17 cellular contexts compared by ENCODE assay signal in the genomic region with DNA sequence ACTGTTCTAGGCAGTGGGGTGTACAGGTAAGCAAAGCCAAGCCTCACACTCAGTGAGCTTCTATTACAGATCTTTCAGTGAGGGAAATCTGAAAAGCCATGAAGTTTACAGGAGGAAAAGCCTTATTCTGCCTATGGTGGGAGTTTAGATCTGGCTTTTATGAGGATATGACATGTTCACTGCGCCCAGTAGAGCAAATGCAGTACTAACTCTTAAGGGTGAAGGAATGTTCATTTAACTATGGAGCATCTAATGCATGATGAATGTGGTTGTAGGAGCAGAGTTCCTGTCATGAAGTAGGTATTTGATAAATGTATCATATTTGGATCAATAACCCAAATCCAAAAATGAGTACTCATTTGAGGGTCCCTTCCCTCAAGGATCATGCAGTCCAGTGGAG.
DNase-seq lines count a peak whose midpoint lies in the region.
"Had no signal": no experiment of that assay in that cellular context is flagged by ENCODE, and none has a peak within 500 bp of the region (broad histone marks: within the 10 kb centered on the region; RNA-seq: fewer than 3 reads in every experiment).

No MANE protein-coding gene starts in this region.

- no peak overlapping the region for H2BK5ac ChIP-seq in mesenchymal stem cell (ENCODE audit: low read depth, low read length, poor library complexity, severe bottlenecking)

- DNase-seq in ELR (ENCODE audit: low read depth) (peak; percentile 26), SJSA1 (ENCODE audit: low read depth in 1 of 2, low spot score in 2 of 2) (no peak), mesenchymal stem cell (no peak), anterior cingulate cortex (lab: John Stamatoyannopoulos, UW) (no peak), activated T-cell treated with anti-CD3 and anti-CD28 coated beads for 4 hours (no peak), NCI-H2029 treated with DMSO at 0.1 percent for 48 hours (lab: John Stamatoyannopoulos, UW) (no peak)
- DNase-seq: AML-193; C1 segment of cervical spinal cord; CD8-positive, alpha-beta T cell; Karpas-422; NCI-H1417 treated with DMSO at 0.1 percent for 48 hours; NCI-H187 had no signal

- H2BK120ac ChIP-seq in mesenchymal stem cell (ENCODE audit: low read depth, low read length) = peak overlapping the region; percentile 74

- H3K9me3 ChIP-seq in SJSA1 (replicated peaks) = no peaks in the 10 kb centered on the region
- no peaks in the 10 kb centered on the region for H3K9me3 ChIP-seq in mesenchymal stem cell (ENCODE audit: control insufficient read depth, low read length)
- H3K9me3 ChIP-seq: HAP-1 had no signal

- no peak overlapping the region for H3K9ac ChIP-seq in mesenchymal stem cell (ENCODE audit: low read length)
- H3K9ac ChIP-seq: GM23248 had no signal

- H2AK5ac ChIP-seq in mesenchymal stem cell (ENCODE audit: low read length, severe bottlenecking) = peak overlapping the region; percentile 6

- H3K4me3 ChIP-seq in ACC112 (ENCODE audit: low read depth, low read length) (peak overlapping the region; percentile 2; the same call in 1 of the 2 replicates), SJSA1 (no peak overlapping the region), mesenchymal stem cell (ENCODE audit: insufficient read depth in 1 of 2, low read depth in 1 of 2, low read length in 2 of 2) (no peak overlapping the region)
- H3K4me3 ChIP-seq: GM23248, HAP-1, MG63, SJCRH30 had no signal

- no peak overlapping the region for H3K23ac ChIP-seq in mesenchymal stem cell (ENCODE audit: low read length in 2 of 2)

- peak overlapping the region in 1 of 2 experiments; percentile 83 for H3K14ac ChIP-seq in mesenchymal stem cell (ENCODE audit: low read length in 2 of 2)

- H3K4me1 ChIP-seq in ACC112 (ENCODE audit: control insufficient read depth, insufficient read depth, low read length, unreplicated experiment) (peaks cover 32% of the 10 kb centered on the region), SJSA1 (replicated peaks) (peaks cover 28% of the 10 kb centered on the region), mesenchymal stem cell (ENCODE audit: control insufficient read depth, insufficient read depth, low read depth, low read length) (no peaks in the 10 kb centered on the region)
- H3K4me1 ChIP-seq: HAP-1 had no signal

- H3K27me3 ChIP-seq in ACC112 (ENCODE audit: insufficient read depth, low read length) (no peaks in the 10 kb centered on the region), SJSA1 (replicated peaks) (no peaks in the 10 kb centered on the region), mesenchymal stem cell (ENCODE audit: control insufficient read depth in 1 of 2, insufficient read depth in 1 of 2, low read length in 2 of 2) (no peaks in the 10 kb centered on the region)
- H3K27me3 ChIP-seq: MG63, SJCRH30 had no signal

- H2AFZ ChIP-seq in ACC112 (ENCODE audit: low read length, unreplicated experiment) = no peak overlapping the region
- no peak overlapping the region for H2AFZ ChIP-seq in mesenchymal stem cell (ENCODE audit: low read depth, low read length)
- H2AFZ ChIP-seq: GM23248 had no signal

- H3K79me2 ChIP-seq in ACC112 (ENCODE audit: control insufficient read depth, insufficient read depth, low read length, unreplicated experiment) = no peaks in the 10 kb centered on the region

- H3K36me3 ChIP-seq in ACC112 (ENCODE audit: insufficient read depth, low read length) (no peaks in the 10 kb centered on the region), SJSA1 (no peaks in the 10 kb centered on the region), mesenchymal stem cell (ENCODE audit: control insufficient read depth in 1 of 2, insufficient read depth in 2 of 2, low read depth in 1 of 2, low read length in 2 of 2) (no peaks in the 10 kb centered on the region)
- H3K36me3 ChIP-seq: HAP-1, MG63, SJCRH30 had no signal

- H3K18ac ChIP-seq in mesenchymal stem cell (ENCODE audit: low read depth in 1 of 2, low read length in 2 of 2) = peak overlapping the region; percentile 71 to 98

- H3K4me2 ChIP-seq in mesenchymal stem cell (ENCODE audit: low read length, poor library complexity, severe bottlenecking) = no peak overlapping the region

- peak overlapping the region; percentile 77 for H4K91ac ChIP-seq in mesenchymal stem cell (ENCODE audit: low read length)

- peak overlapping the region; percentile 65 to 99 for H2BK12ac ChIP-seq in mesenchymal stem cell (ENCODE audit: low read length in 2 of 2)

- H3K27ac ChIP-seq in ACC112 (ENCODE audit: low read depth, low read length) (peak overlapping the region; percentile 84), SJSA1 (peak overlapping the region; percentile 52), mesenchymal stem cell (ENCODE audit: low read length, poor library complexity, severe bottlenecking) (peak overlapping the region; percentile 61)
- H3K27ac ChIP-seq: GM23248, SJCRH30 had no signal

- H4K8ac ChIP-seq in mesenchymal stem cell (ENCODE audit: low read length) = peak overlapping the region; percentile 74

- peak overlapping the region; percentile 61 to 98 for H3K4ac ChIP-seq in mesenchymal stem cell (ENCODE audit: low read depth in 1 of 2, low read length in 2 of 2)

- no peak overlapping the region for H2BK15ac ChIP-seq in mesenchymal stem cell (ENCODE audit: low read depth, poor library complexity, severe bottlenecking)

- 33% methylated on average over 1 of the region's 1 CpG for WGBS in mesenchymal stem cell

- no peaks in the 10 kb centered on the region for H3K79me1 ChIP-seq in mesenchymal stem cell (replicated peaks; ENCODE audit: low read length, poor library complexity, severe bottlenecking)
